1 cellular context compared by ENCODE assay signal in the genomic region with DNA sequence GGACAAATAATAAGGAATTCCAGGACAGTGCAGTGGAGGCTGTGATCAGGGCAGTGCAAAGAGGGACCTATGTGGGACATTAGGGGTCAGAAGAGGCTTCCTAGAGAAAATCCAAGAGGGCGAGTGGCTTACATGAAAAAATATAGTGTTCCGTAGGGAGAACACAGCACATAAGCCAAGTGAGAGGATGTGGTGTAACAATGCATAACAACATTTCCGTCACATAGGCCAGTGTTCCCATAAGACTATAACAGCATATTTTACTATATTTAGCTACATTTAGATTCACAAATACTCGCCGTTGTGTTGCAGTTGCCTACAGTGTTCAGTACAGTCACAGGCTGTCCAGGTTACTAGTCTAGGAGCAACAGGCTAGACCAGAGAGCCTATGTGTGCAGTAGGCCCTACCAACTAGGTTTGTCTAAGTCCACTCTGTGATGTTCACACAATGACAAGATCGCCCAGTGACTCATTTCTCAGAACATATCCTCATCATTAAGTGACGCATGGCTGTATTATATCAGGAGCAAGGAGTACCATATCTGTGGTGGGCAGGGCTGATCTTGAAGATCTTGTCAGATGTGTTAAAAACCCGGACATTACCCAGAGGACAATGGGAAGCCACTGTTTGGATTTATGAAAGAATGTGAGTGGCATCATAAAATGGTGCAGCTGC.
TF ChIP-seq lines count a peak whose summit lies in the region.

No MANE protein-coding gene starts in this region.

TF ChIP-seq in K562, 482 proteins besides CTCF, POLR2A, EP300 and RAD21 (continued from another document):
- no peak for TF ChIP-seq ARID3A (IDR thresholded peaks at IDR 0.05; ENCODE audit: borderline replicate concordance, low read depth, low read length)
